1 cellular context compared by ENCODE assay signal in genomic region chr11:496834-497564, GRCh38.
TF ChIP-seq lines count a peak whose summit lies in the region.

No MANE protein-coding gene starts in this region.

TF ChIP-seq in K562, 482 proteins besides CTCF, POLR2A, EP300 and RAD21 (continued from another document):
- TF ChIP-seq SMAD4 (CRISPR knock-in tag; conservative IDR thresholded peaks at IDR 0.05), result no peak
- TF ChIP-seq STAT5A (IDR thresholded peaks at IDR 0.05; ENCODE audit: borderline replicate concordance, low read length), result peak; percentile 29; the same call in 1 of the 2 replicates
- peak; percentile 22; the same call in 1 of the 2 replicates for TF ChIP-seq USF1 (CRISPR knock-in tag; IDR thresholded peaks at IDR 0.05)
- TF ChIP-seq ZNF644 (tag; IDR thresholded peaks at IDR 0.05; ENCODE audit: low read depth), result no peak
- no peak for TF ChIP-seq HOXB6 (CRISPR knock-in tag; IDR thresholded peaks at IDR 0.05; ENCODE audit: borderline replicate concordance)
